ENCODE assay signal across 11 cellular contexts in the genomic region with DNA sequence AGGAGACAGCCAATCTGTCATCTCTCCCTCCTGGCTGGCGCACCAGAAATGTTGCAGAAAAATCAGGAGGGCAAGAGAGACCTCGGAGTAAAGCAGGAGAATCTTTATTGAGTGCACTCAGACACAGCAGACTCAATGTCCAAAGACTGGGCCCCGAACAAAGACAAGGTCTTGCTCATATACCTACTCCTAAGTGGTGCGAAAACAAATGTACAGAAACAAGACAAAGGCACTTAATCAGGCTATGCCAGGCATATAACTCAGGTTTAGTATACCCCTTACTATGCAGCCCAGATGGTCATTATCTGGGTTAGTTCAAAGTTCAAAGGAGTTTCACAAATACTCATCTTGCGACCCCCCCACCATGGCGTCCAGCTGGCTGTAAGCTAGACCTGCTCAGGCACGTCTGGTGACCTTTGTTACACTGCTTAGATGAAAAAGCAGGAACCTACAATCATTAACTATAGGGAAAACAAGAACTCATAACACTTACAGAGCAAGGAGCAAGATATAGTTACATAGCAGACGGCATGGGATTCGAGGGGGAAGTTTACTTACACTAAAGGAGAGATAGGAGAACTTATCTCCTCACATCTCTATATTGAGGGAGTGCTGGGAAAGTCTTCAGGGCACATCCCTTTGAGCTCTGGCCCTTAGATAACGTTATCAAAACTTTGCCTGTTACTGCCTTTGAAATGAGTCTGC. TPM values are rescaled to one million over a fixed set of nuclear protein-coding genes. Genes with fewer than 3 reads are reported as not detected.
DNase-seq lines count a peak whose midpoint lies in the region; ATAC-seq and TF ChIP-seq lines count a peak whose summit lies in the region.
"Had no signal": no experiment of that assay in that cellular context is flagged by ENCODE, and none has a peak within 500 bp of the region (broad histone marks: within the 10 kb centered on the region; RNA-seq: fewer than 3 reads in every experiment).

No MANE protein-coding gene starts in this region.

- peaks cover 19% of the 10 kb centered on the region for H3K4me1 Mint-ChIP-seq in CD4-positive, alpha-beta T cell (ENCODE audit: low read depth)
- peaks cover 10 to 30% (median 22%) of the 10 kb centered on the region in 7 donors for H3K4me1 Mint-ChIP-seq in naive thymus-derived CD4-positive, alpha-beta T cell

- H3K36me3 ChIP-seq in naive thymus-derived CD4-positive, alpha-beta T cell (ENCODE audit: control insufficient read depth in 2 of 3, insufficient read depth in 3 of 3, low read length in 3 of 3), result no peaks in the 10 kb centered on the region
- H3K36me3 ChIP-seq: BE2C had no signal

- H3K36me3 Mint-ChIP-seq in CD4-positive, alpha-beta T cell (ENCODE audit: low read depth), result no peaks in the 10 kb centered on the region
- peaks cover 0 to 3% (median 2%) of the 10 kb centered on the region in 5 donors for H3K36me3 Mint-ChIP-seq in naive thymus-derived CD4-positive, alpha-beta T cell

- POLR2A ChIA-PET in CD4-positive, alpha-beta T cell (lab: Charles Lee), result no interaction called here
- POLR2A ChIA-PET in naive thymus-derived CD4-positive, alpha-beta T cell (lab: Charles Lee), result no interaction called here

- no peak for DNase-seq in CD4-positive, alpha-beta T cell
- peak; percentile 59 for DNase-seq in KBM-7
- peak; percentile 76 to 81 for DNase-seq in left colon
- DNase-seq in naive thymus-derived CD4-positive, alpha-beta T cell, result no peak
- no peak for DNase-seq in midbrain (lab: John Stamatoyannopoulos, UW)
- DNase-seq: BE2C, NCI-H1092 had no signal

- no peaks in the 10 kb centered on the region for H3K27me3 ChIP-seq in CD4-positive, alpha-beta T cell (ENCODE audit: control insufficient read depth, insufficient read depth, low read length)
- H3K27me3 ChIP-seq in naive thymus-derived CD4-positive, alpha-beta T cell (ENCODE audit: control insufficient read depth in 2 of 2, insufficient read depth in 2 of 2, low read length in 2 of 2), result no peaks in the 10 kb centered on the region
- H3K27me3 ChIP-seq: BE2C had no signal

- peaks cover 0 to 8% of the 10 kb centered on the region in 2 donors for H3K4me1 ChIP-seq in naive thymus-derived CD4-positive, alpha-beta T cell (ENCODE audit: control insufficient read depth in 2 of 2, insufficient read depth in 2 of 2, low read length in 2 of 2)
- H3K4me1 ChIP-seq: BE2C had no signal

- ATAC-seq in CD4-positive, alpha-beta T cell (ENCODE audit: poor library complexity), result no peak
- peak; percentile 22 for ATAC-seq in GM21723 (IDR thresholded peaks at IDR 0.05; ENCODE audit: unreplicated experiment)
- ATAC-seq in left colon, result peak; percentile 77
- no peak for ATAC-seq in naive thymus-derived CD4-positive, alpha-beta T cell
- ATAC-seq in HG03521 (IDR thresholded peaks at IDR 0.05; ENCODE audit: unreplicated experiment), result no peak
- ATAC-seq in GM21390 (IDR thresholded peaks at IDR 0.05; ENCODE audit: unreplicated experiment), result no peak

- H3K27ac Mint-ChIP-seq in CD4-positive, alpha-beta T cell, result no peak overlapping the region
- H3K27ac Mint-ChIP-seq in naive thymus-derived CD4-positive, alpha-beta T cell, result peak overlapping the region in 3 of 9 donors; percentile 45 to 73 (median 66)

- in situ Hi-C loops in KBM-7 (cut with MboI; ENCODE audit: low pct_unique_long_range_greater_than_20kb, low sequenced_read_pairs), result no loop called here

- no peak overlapping the region for H3K4me3 ChIP-seq in naive thymus-derived CD4-positive, alpha-beta T cell (ENCODE audit: low read length)

- no peaks in the 10 kb centered on the region for H3K9me3 ChIP-seq in CD4-positive, alpha-beta T cell (ENCODE audit: control insufficient read depth, low read length)
- no peaks in the 10 kb centered on the region for H3K9me3 ChIP-seq in naive thymus-derived CD4-positive, alpha-beta T cell (ENCODE audit: control insufficient read depth in 2 of 3, low read length in 3 of 3)
- H3K9me3 ChIP-seq: BE2C had no signal

- no peaks in the 10 kb centered on the region for H3K9me3 Mint-ChIP-seq in CD4-positive, alpha-beta T cell
- H3K9me3 Mint-ChIP-seq in naive thymus-derived CD4-positive, alpha-beta T cell, result peaks cover 0 to 5% (median 0%) of the 10 kb centered on the region in 11 donors

- H3K27me3 Mint-ChIP-seq in CD4-positive, alpha-beta T cell, result no peaks in the 10 kb centered on the region
- H3K27me3 Mint-ChIP-seq in naive thymus-derived CD4-positive, alpha-beta T cell, result peaks cover 0 to 4% (median 0%) of the 10 kb centered on the region in 5 donors
- H3K27me3 Mint-ChIP-seq: central memory CD8-positive, alpha-beta T cell had no signal

- intact Hi-C loops in CD4-positive, alpha-beta T cell (cut with DNase I, micrococcal nuclease), result no loop called here
- intact Hi-C loops in left colon (cut with DNase I, micrococcal nuclease), result no loop called here
- intact Hi-C loops in naive thymus-derived CD4-positive, alpha-beta T cell (cut with micrococcal nuclease), result loop anchor here in 1 of 2 donors (5.0 kb wide), 1 partner anchor 870 kb away; no protein-coding TSS in a partner anchor

- peak overlapping the region; percentile 28 for H3K4me3 Mint-ChIP-seq in CD4-positive, alpha-beta T cell
- H3K4me3 Mint-ChIP-seq in naive thymus-derived CD4-positive, alpha-beta T cell, result peak overlapping the region in 5 of 10 donors; percentile 48 to 98 (median 91)

- CTCF ChIA-PET in CD4-positive, alpha-beta T cell (lab: Charles Lee), result no interaction called here
- CTCF ChIA-PET in naive thymus-derived CD4-positive, alpha-beta T cell (lab: Charles Lee), result interaction anchor here (0.6 to 1.2 kb wide), 2 partner anchors 671 to 905 kb away, joined by 3 to 4 read pairs; no protein-coding TSS in a partner anchor

- TF ChIP-seq CTCF in CD4-positive, alpha-beta T cell (IDR thresholded peaks at IDR 0.05), result no peak

- no peak overlapping the region for H3K27ac ChIP-seq in CD4-positive, alpha-beta T cell (ENCODE audit: low read depth, low read length)
- no peak overlapping the region for H3K27ac ChIP-seq in naive thymus-derived CD4-positive, alpha-beta T cell (ENCODE audit: low read depth, low read length)

RNA-seq across cellular contexts. Expression of a gene that starts 27.5 kb away (rescaled TPM):
- not detected for total RNA-seq in CD4-positive, alpha-beta T cell
- under 1 TPM in 1 of 2 donors, not detected in 1; 0.47 TPM for total RNA-seq in left colon
- total RNA-seq in naive thymus-derived CD4-positive, alpha-beta T cell, result not detected
- not detected for polyA plus RNA-seq in naive thymus-derived CD4-positive, alpha-beta T cell

Comparison
In these comparisons a context has a peak if more than half of its experiments do, and no peak if none do; other contexts are left out.
1. ATAC-seq: peak in GM21723 (single experiment) and left colon (single experiment); none in CD4-positive, alpha-beta T cell (single experiment), naive thymus-derived CD4-positive, alpha-beta T cell (single experiment), HG03521 (single experiment) and GM21390 (single experiment).
2. DNase-seq: peak in KBM-7 (single experiment) and left colon (2 of 2); none in CD4-positive, alpha-beta T cell (0 of 10), naive thymus-derived CD4-positive, alpha-beta T cell (0 of 9) and midbrain (single experiment).